In genomic region chr14:21267886-21268611, GRCh38 we compare ENCODE assay signal across 9 cellular contexts. TPM values are rescaled to one million over a fixed set of nuclear protein-coding genes. Genes with fewer than 3 reads are reported as not detected.
DNase-seq lines count a peak whose midpoint lies in the region; ATAC-seq and TF ChIP-seq lines count a peak whose summit lies in the region.
"Had no signal": no experiment of that assay in that cellular context is flagged by ENCODE, and none has a peak within 500 bp of the region (broad histone marks: within the 10 kb centered on the region; RNA-seq: fewer than 3 reads in every experiment).

No MANE protein-coding gene starts in this region.

- H3K4me1 Mint-ChIP-seq in IgD-negative memory B cell: peaks cover 44 to 46% (median 45%) of the 10 kb centered on the region in 3 donors

- peak overlapping the region; percentile 99 for H3K4me3 ChIP-seq in AG04450 (ENCODE audit: low read depth, low read length)
- peak overlapping the region; percentile 90 for H3K4me3 ChIP-seq in mucosa of descending colon

- H3K4me3 Mint-ChIP-seq in IgD-negative memory B cell: peak overlapping the region; percentile 92 to 100 (median 100)

- H3K27ac Mint-ChIP-seq in IgD-negative memory B cell: peak overlapping the region; percentile 92 to 100 (median 99)

- TF ChIP-seq CTCF in AG04450 (IDR thresholded peaks at IDR 0.05; ENCODE audit: low read depth, low read length): no peak
- no peak for TF ChIP-seq CTCF in mucosa of descending colon (IDR thresholded peaks at IDR 0.05)

- DNase-seq in AG04450 (ENCODE audit: low read depth, low spot score): no peak
- DNase-seq in central memory CD4-positive, alpha-beta T cell: peak; percentile 36
- no peak for DNase-seq in mucosa of descending colon
- DNase-seq in cortex of kidney (lab: John Stamatoyannopoulos, UW): no peak

- peaks cover 38% of the 10 kb centered on the region for H3K4me1 ChIP-seq in mucosa of descending colon (ENCODE audit: low read depth)

- peaks cover 2% of the 10 kb centered on the region for H3K36me3 Mint-ChIP-seq in IgD-negative memory B cell

- CTCF ChIA-PET in AG04450 (lab: Charles Lee): no interaction called here

- no peak for ATAC-seq in mucosa of descending colon
- ATAC-seq in HG03565 (IDR thresholded peaks at IDR 0.05; ENCODE audit: unreplicated experiment): no peak
- no peak for ATAC-seq in GM21447 (IDR thresholded peaks at IDR 0.05; ENCODE audit: unreplicated experiment)
- no peak for ATAC-seq in HG02852 (IDR thresholded peaks at IDR 0.05; ENCODE audit: unreplicated experiment)

- H3K9me3 ChIP-seq in AG04450 (ENCODE audit: control insufficient read depth, insufficient read depth, low read length) (no peaks in the 10 kb centered on the region), mucosa of descending colon (no peaks in the 10 kb centered on the region)

- POLR2A ChIA-PET in AG04450 (lab: Yijun Ruan, JAX): no interaction called here

- intact Hi-C loops in mucosa of descending colon (cut with DNase I, micrococcal nuclease): no loop called here

- no peak overlapping the region for H3K27ac ChIP-seq in AG04450 (ENCODE audit: low read depth, low read length)

- H3K27me3 ChIP-seq in AG04450 (ENCODE audit: control insufficient read depth, insufficient read depth, low read length): no peaks in the 10 kb centered on the region

- no peaks in the 10 kb centered on the region for H3K27me3 Mint-ChIP-seq in IgD-negative memory B cell

- H3K9me3 Mint-ChIP-seq in IgD-negative memory B cell: no peaks in the 10 kb centered on the region

- peaks cover 7% of the 10 kb centered on the region for H3K36me3 ChIP-seq in mucosa of descending colon (ENCODE audit: low read depth)

RNA-seq across cellular contexts. Expression of gene HNRNPC, which starts 1.2 kb away (rescaled TPM):
- polyA plus RNA-seq in AG04450 (2011; rRNA removed) (813 and 828 TPM in 2 replicates), IgD-negative memory B cell (741 TPM)
- polyA minus RNA-seq in AG04450 (2011; rRNA and poly(A)+ RNA removed): 452 and 470 TPM in 2 replicates
- 100 to 1,000 TPM; 273 to 334 (median 312) TPM for total RNA-seq in mucosa of descending colon

RNA-seq across cellular contexts. Expression of gene RPGRIP1, which starts 11.8 kb away (rescaled TPM):
- polyA plus RNA-seq in AG04450 (2011; rRNA removed): not detected in 2 replicates
- not detected in 2 replicates for polyA minus RNA-seq in AG04450 (2011; rRNA and poly(A)+ RNA removed)
- 0.14 TPM for polyA plus RNA-seq in IgD-negative memory B cell
- total RNA-seq in mucosa of descending colon: under 1 TPM in 2 of 3 donors, not detected in 1; 0.09 to 0.20 TPM
- total RNA-seq: myocyte had no signal
